ENCODE assay signal across 8 cellular contexts in the genomic region with DNA sequence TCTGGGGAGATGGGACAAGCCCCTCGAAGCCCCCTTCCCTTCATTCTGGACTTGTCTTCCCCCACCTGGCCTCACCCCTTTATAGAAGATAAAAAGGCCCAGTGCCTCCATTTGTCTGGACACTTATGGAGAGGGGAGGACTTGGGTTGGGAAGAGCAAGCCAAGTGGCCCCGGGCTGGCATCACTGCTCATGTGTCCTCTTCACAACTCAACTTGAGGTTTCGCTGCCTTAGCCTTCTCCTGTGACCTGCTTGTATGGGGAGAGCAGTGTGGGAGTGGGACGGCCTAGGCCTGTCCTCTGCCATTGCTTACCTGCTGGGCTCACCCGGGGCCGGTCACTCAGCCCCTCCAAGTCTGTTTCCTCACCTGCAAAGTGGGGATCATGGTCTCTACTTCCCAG. TPM values are rescaled to one million over a fixed set of nuclear protein-coding genes. Genes with fewer than 3 reads are reported as not detected.
DNase-seq lines count a peak whose midpoint lies in the region; ATAC-seq and TF ChIP-seq lines count a peak whose summit lies in the region.

No MANE protein-coding gene starts in this region.

- H3K9me3 ChIP-seq in iPS DF 6.9 (ENCODE audit: control insufficient read depth, insufficient read depth, low read length), result no peaks in the 10 kb centered on the region

- DNase-seq in activated naive CD4-positive, alpha-beta T cell treated with anti-CD3 and anti-CD28 coated beads, Interleukin-2, amount 10 ng/mL, durations not matched to agents 7 days and 5 days, result no peak
- DNase-seq in activated naive CD4-positive, alpha-beta T cell treated with anti-CD3 and anti-CD28 coated beads, Interleukin-2, amount 50 U/mL, for 16 hours, result no peak
- DNase-seq in WTC11 (ENCODE audit: low spot score), result no peak
- no peak for DNase-seq in iPS DF 6.9 (ENCODE audit: low read depth, low spot score)
- no peak for DNase-seq in SW480 (ENCODE audit: low spot score)

- no peak overlapping the region for H3K27ac ChIP-seq in iPS DF 6.9 (ENCODE audit: low read length)
- H3K27ac ChIP-seq in temporal lobe (ENCODE audit: low read depth, low read length), result peak overlapping the region; percentile 97

- peaks cover 10% of the 10 kb centered on the region for H3K36me3 Mint-ChIP-seq in activated naive CD4-positive, alpha-beta T cell treated with anti-CD3 and anti-CD28 coated beads, Interleukin-2, amount 10 ng/mL, durations not matched to agents 7 days and 5 days
- peaks cover 9% of the 10 kb centered on the region; the same call in 1 of the 2 replicates for H3K36me3 Mint-ChIP-seq in WTC11

- CTCF ChIA-PET in activated naive CD4-positive, alpha-beta T cell treated with anti-CD3 and anti-CD28 coated beads, Interleukin-2, amount 10 ng/mL, durations not matched to agents 7 days and 5 days (lab: Charles Lee), result interaction anchor here (0.9 to 2.0 kb wide), 7 partner anchors 8 to 230 kb away, joined by 3 to 14 read pairs (median 4); a partner anchor contains a TSS
- CTCF ChIA-PET in WTC11 (lab: Charles Lee), result interaction anchor here (0.5 to 4.2 kb wide), 32 partner anchors 8 to 347 kb away, joined by 3 to 46 read pairs (median 5); a partner anchor contains a TSS

- no peaks in the 10 kb centered on the region for H3K9me3 Mint-ChIP-seq in activated naive CD4-positive, alpha-beta T cell treated with anti-CD3 and anti-CD28 coated beads, Interleukin-2, amount 10 ng/mL, durations not matched to agents 7 days and 5 days
- no peaks in the 10 kb centered on the region for H3K9me3 Mint-ChIP-seq in WTC11

- POLR2A ChIA-PET in WTC11 (lab: Charles Lee), result interaction anchor here (1.0 to 2.0 kb wide), 9 partner anchors 11 to 878 kb away, joined by 3 to 11 read pairs (median 6); a partner anchor contains a TSS

- H3K4me1 ChIP-seq in iPS DF 6.9 (ENCODE audit: control insufficient read depth, insufficient read depth, low read length), result peaks cover 6% of the 10 kb centered on the region

- peak overlapping the region; percentile 62 for H3K27ac Mint-ChIP-seq in activated naive CD4-positive, alpha-beta T cell treated with anti-CD3 and anti-CD28 coated beads, Interleukin-2, amount 10 ng/mL, durations not matched to agents 7 days and 5 days
- no peak overlapping the region; the same call in 1 of the 2 replicates for H3K27ac Mint-ChIP-seq in WTC11

- H3K36me3 ChIP-seq in iPS DF 6.9 (ENCODE audit: control insufficient read depth, insufficient read depth, low read length), result peaks cover 29% of the 10 kb centered on the region

- peaks cover 29% of the 10 kb centered on the region for H3K4me1 Mint-ChIP-seq in activated naive CD4-positive, alpha-beta T cell treated with anti-CD3 and anti-CD28 coated beads, Interleukin-2, amount 10 ng/mL, durations not matched to agents 7 days and 5 days
- H3K4me1 Mint-ChIP-seq in WTC11, result peaks cover 23% of the 10 kb centered on the region

- H3K27me3 Mint-ChIP-seq in activated naive CD4-positive, alpha-beta T cell treated with anti-CD3 and anti-CD28 coated beads, Interleukin-2, amount 10 ng/mL, durations not matched to agents 7 days and 5 days, result peaks cover 35% of the 10 kb centered on the region
- H3K27me3 Mint-ChIP-seq in WTC11 (ENCODE audit: low read depth), result peaks cover 27% of the 10 kb centered on the region

- ATAC-seq in WTC11, result no peak
- no peak for ATAC-seq in HG03354 (IDR thresholded peaks at IDR 0.05; ENCODE audit: poor library complexity, severe bottlenecking, unreplicated experiment)
- no peak for ATAC-seq in HG03457 (IDR thresholded peaks at IDR 0.05; ENCODE audit: unreplicated experiment)

- WGBS in iPS DF 6.9 (ENCODE audit: insufficient coverage, insufficient read length), result no CpG with 5 or more reads among the region's 6 CpGs

- no peak for TF ChIP-seq CTCF in WTC11 (IDR thresholded peaks at IDR 0.05)

- H3K4me3 Mint-ChIP-seq in activated naive CD4-positive, alpha-beta T cell treated with anti-CD3 and anti-CD28 coated beads, Interleukin-2, amount 10 ng/mL, durations not matched to agents 7 days and 5 days, result peak overlapping the region; percentile 74
- H3K4me3 Mint-ChIP-seq in WTC11, result peak overlapping the region; percentile 61

- H3K27me3 ChIP-seq in iPS DF 6.9 (ENCODE audit: control insufficient read depth, insufficient read depth, low read length), result no peaks in the 10 kb centered on the region; the same call in 1 of the 2 replicates

- peak overlapping the region; percentile 92; the same call in 1 of the 2 replicates for H3K4me3 ChIP-seq in iPS DF 6.9 (ENCODE audit: low read length)

TF ChIP-seq in WTC11, 78 proteins besides CTCF, POLR2A, EP300 and RAD21:
- TF ChIP-seq, protein P1, sequence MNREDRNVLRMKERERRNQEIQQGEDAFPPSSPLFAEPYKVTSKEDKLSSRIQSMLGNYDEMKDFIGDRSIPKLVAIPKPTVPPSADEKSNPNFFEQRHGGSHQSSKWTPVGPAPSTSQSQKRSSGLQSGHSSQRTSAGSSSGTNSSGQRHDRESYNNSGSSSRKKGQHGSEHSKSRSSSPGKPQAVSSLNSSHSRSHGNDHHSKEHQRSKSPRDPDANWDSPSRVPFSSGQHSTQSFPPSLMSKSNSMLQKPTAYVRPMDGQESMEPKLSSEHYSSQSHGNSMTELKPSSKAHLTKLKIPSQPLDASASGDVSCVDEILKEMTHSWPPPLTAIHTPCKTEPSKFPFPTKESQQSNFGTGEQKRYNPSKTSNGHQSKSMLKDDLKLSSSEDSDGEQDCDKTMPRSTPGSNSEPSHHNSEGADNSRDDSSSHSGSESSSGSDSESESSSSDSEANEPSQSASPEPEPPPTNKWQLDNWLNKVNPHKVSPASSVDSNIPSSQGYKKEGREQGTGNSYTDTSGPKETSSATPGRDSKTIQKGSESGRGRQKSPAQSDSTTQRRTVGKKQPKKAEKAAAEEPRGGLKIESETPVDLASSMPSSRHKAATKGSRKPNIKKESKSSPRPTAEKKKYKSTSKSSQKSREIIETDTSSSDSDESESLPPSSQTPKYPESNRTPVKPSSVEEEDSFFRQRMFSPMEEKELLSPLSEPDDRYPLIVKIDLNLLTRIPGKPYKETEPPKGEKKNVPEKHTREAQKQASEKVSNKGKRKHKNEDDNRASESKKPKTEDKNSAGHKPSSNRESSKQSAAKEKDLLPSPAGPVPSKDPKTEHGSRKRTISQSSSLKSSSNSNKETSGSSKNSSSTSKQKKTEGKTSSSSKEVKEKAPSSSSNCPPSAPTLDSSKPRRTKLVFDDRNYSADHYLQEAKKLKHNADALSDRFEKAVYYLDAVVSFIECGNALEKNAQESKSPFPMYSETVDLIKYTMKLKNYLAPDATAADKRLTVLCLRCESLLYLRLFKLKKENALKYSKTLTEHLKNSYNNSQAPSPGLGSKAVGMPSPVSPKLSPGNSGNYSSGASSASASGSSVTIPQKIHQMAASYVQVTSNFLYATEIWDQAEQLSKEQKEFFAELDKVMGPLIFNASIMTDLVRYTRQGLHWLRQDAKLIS (CRISPR knock-in tag; IDR thresholded peaks at IDR 0.05; ENCODE audit: borderline replicate concordance), result no peak
- TF ChIP-seq TEAD4 (CRISPR knock-in tag; IDR thresholded peaks at IDR 0.05) (no peak), ZNF671 (CRISPR knock-in tag; IDR thresholded peaks at IDR 0.05) (no peak), NFE2L1 (CRISPR knock-in tag; IDR thresholded peaks at IDR 0.05) (no peak), TCF7 (CRISPR knock-in tag; IDR thresholded peaks at IDR 0.05; ENCODE audit: low read depth) (no peak), KAT7 (CRISPR knock-in tag; IDR thresholded peaks at IDR 0.05; ENCODE audit: borderline replicate concordance) (no peak), CREM (CRISPR knock-in tag; IDR thresholded peaks at IDR 0.05) (no peak), TP53 (CRISPR knock-in tag; IDR thresholded peaks at IDR 0.05) (no peak), ZNF138 (CRISPR knock-in tag; conservative IDR thresholded peaks at IDR 0.05) (no peak), RORB (CRISPR knock-in tag; IDR thresholded peaks at IDR 0.05) (no peak), MYBL2 (CRISPR knock-in tag; IDR thresholded peaks at IDR 0.05) (no peak)
- TF ChIP-seq, protein P2, sequence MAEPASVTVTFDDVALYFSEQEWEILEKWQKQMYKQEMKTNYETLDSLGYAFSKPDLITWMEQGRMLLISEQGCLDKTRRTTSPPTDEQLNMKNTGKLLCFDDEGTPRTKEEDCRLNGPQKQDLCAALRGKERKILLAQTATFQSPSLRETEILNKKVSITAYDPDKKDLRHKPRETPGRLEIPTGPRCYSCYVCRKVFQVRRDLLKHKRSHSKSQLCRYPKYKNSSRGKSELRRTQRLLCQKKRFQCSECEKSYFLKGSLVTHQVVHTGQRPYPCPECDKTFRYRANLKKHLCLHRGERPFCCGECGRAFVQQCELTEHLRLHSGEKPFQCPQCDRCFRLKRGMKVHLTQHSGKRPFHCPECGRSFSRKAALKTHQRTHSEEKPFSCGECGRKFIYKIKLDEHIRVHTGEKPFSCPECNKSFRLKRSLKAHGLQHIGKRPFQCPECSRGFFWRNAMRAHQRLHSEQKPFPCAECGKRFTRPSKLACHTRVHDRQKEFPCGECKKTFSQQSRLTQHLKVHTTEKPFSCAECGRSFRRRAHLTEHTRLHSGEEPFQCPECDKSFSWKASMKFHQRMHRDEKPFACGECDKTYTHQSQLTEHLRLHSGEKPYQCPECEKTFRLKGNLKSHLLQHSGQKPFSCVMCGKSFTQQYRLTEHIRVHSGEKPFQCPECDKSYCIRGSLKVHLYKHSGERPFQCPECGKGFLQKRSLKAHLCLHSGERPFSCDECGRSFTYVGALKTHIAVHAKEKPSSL (CRISPR knock-in tag; conservative IDR thresholded peaks at IDR 0.05), result no peak
- TF ChIP-seq, protein P3, sequence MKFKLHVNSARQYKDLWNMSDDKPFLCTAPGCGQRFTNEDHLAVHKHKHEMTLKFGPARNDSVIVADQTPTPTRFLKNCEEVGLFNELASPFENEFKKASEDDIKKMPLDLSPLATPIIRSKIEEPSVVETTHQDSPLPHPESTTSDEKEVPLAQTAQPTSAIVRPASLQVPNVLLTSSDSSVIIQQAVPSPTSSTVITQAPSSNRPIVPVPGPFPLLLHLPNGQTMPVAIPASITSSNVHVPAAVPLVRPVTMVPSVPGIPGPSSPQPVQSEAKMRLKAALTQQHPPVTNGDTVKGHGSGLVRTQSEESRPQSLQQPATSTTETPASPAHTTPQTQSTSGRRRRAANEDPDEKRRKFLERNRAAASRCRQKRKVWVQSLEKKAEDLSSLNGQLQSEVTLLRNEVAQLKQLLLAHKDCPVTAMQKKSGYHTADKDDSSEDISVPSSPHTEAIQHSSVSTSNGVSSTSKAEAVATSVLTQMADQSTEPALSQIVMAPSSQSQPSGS (CRISPR knock-in tag; IDR thresholded peaks at IDR 0.05; ENCODE audit: borderline replicate concordance, low read depth), result no peak
TF ChIP-seq in WTC11: peak in this region for 0.

RNA-seq across cellular contexts. Expression of a gene that starts 1.4 kb away (rescaled TPM):
- total RNA-seq in WTC11 (2021), result 21.1 to 32.4 TPM (median 21.5 TPM) in 3 replicates
- total RNA-seq in temporal lobe, result 14.8 TPM

RNA-seq across cellular contexts. Expression of a gene that starts 6.5 kb away (rescaled TPM):
- total RNA-seq in WTC11 (2021) (7.5 to 8.6 TPM (median 8.5 TPM) in 3 replicates), temporal lobe (0.25 TPM)

RNA-seq across cellular contexts. Expression of a gene that starts 9.7 kb away (rescaled TPM):
- 102 to 120 TPM (median 113 TPM) in 3 replicates for total RNA-seq in WTC11 (2021)
- total RNA-seq in temporal lobe, result 1.7 TPM

RNA-seq across cellular contexts. Expression of a gene that starts 42.2 kb away (rescaled TPM):
- total RNA-seq in WTC11 (2021) (0.87 to 1.1 TPM (median 0.92 TPM) in 3 replicates), temporal lobe (not detected)

RNA-seq across cellular contexts. Expression of a gene that starts 47.4 kb away (rescaled TPM):
- total RNA-seq in WTC11 (2021) (746 to 778 TPM (median 775 TPM) in 3 replicates), temporal lobe (0.49 TPM)

Comparison
In these comparisons a context has a peak if more than half of its experiments do, and no peak if none do; other contexts are left out.
1. RNA of a gene that starts 9.7 kb away (total RNA-seq): 102 to 120 TPM in WTC11; 1.7 TPM in temporal lobe (single experiment); every median in the first group is over 10 times any median in the second.